ENCODE assay signal across 1 cellular context in the genomic region with DNA sequence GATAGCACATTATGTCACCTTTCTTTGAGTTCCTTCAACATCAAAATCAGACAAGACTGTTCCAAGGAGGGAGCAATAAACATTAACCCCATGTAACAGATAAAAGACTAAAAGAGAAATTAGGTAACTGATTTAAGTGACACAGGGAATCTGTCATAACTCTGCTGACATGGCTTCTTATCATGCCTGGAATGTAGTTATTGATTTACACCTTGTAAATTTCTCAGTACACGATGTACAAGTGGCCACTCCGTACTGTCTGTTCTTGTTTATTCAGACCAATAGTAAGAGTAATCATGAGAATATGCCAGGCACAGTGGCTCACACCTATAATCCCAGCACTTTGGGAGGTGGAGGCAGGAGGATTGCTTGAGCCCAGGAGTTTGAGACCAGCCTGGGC.
TF ChIP-seq lines count a peak whose summit lies in the region.

No MANE protein-coding gene starts in this region.

TF ChIP-seq in GM23338, 12 proteins besides CTCF, POLR2A, EP300 and RAD21:
- TF ChIP-seq, protein P1, sequence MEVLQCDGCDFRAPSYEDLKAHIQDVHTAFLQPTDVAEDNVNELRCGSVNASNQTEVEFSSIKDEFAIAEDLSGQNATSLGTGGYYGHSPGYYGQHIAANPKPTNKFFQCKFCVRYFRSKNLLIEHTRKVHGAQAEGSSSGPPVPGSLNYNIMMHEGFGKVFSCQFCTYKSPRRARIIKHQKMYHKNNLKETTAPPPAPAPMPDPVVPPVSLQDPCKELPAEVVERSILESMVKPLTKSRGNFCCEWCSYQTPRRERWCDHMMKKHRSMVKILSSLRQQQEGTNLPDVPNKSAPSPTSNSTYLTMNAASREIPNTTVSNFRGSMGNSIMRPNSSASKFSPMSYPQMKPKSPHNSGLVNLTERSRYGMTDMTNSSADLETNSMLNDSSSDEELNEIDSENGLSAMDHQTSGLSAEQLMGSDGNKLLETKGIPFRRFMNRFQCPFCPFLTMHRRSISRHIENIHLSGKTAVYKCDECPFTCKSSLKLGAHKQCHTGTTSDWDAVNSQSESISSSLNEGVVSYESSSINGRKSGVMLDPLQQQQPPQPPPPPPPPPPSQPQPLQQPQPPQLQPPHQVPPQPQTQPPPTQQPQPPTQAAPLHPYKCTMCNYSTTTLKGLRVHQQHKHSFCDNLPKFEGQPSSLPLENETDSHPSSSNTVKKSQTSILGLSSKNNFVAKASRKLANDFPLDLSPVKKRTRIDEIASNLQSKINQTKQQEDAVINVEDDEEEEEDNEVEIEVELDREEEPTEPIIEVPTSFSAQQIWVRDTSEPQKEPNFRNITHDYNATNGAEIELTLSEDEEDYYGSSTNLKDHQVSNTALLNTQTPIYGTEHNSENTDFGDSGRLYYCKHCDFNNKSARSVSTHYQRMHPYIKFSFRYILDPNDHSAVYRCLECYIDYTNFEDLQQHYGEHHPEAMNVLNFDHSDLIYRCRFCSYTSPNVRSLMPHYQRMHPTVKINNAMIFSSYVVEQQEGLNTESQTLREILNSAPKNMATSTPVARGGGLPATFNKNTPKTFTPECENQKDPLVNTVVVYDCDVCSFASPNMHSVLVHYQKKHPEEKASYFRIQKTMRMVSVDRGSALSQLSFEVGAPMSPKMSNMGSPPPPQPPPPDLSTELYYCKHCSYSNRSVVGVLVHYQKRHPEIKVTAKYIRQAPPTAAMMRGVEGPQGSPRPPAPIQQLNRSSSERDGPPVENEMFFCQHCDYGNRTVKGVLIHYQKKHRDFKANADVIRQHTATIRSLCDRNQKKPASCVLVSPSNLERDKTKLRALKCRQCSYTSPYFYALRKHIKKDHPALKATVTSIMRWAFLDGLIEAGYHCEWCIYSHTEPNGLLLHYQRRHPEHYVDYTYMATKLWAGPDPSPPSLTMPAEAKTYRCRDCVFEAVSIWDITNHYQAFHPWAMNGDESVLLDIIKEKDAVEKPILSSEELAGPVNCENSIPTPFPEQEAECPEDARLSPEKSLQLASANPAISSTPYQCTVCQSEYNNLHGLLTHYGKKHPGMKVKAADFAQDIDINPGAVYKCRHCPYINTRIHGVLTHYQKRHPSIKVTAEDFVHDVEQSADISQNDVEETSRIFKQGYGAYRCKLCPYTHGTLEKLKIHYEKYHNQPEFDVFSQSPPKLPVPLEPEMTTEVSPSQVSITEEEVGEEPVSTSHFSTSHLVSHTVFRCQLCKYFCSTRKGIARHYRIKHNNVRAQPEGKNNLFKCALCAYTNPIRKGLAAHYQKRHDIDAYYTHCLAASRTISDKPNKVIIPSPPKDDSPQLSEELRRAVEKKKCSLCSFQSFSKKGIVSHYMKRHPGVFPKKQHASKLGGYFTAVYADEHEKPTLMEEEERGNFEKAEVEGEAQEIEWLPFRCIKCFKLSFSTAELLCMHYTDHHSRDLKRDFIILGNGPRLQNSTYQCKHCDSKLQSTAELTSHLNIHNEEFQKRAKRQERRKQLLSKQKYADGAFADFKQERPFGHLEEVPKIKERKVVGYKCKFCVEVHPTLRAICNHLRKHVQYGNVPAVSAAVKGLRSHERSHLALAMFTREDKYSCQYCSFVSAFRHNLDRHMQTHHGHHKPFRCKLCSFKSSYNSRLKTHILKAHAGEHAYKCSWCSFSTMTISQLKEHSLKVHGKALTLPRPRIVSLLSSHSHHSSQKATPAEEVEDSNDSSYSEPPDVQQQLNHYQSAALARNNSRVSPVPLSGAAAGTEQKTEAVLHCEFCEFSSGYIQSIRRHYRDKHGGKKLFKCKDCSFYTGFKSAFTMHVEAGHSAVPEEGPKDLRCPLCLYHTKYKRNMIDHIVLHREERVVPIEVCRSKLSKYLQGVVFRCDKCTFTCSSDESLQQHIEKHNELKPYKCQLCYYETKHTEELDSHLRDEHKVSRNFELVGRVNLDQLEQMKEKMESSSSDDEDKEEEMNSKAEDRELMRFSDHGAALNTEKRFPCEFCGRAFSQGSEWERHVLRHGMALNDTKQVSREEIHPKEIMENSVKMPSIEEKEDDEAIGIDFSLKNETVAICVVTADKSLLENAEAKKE (CRISPR knock-in tag; IDR thresholded peaks at IDR 0.05): no peak
- TF ChIP-seq EZH2 (IDR thresholded peaks at IDR 0.05; ENCODE audit: low read depth, unreplicated experiment): no peak
